8 cellular contexts compared by ENCODE assay signal in the genomic region with DNA sequence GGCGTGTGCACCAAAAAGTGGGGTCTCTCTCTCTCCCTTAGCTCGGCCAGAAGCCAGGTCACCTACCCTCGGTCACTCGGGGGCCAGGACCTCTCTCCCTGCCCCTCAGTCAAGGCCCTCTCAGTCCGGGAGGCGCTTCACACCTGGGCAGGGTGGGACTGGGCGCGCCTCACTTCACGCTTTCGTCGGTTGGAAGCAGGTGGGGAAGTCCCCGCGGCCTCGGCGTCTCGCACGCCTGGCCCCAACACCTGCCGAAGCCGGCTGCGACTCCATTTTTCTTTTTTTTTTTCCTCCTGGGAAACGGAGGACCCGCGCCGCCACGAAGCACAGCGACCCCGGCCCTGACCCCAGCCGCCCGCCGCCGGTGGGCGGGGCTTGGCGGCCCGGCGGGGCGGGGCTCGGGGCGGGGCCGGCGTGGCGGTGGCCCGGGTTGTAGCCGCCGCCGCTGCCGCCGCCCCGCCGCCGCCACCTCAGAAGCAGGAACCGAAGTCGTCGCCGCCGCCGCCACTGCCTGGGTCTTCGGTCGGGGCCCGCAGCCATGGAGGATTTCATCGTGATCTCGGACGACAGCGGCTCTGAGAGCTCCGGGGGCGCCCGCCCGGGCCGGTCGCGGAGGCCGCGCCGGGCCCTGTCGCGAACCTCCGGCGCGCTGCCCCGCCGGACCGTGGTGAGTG. TPM values are rescaled to one million over a fixed set of nuclear protein-coding genes. Genes with fewer than 3 reads are reported as not detected.
DNase-seq lines count a peak whose midpoint lies in the region; ATAC-seq, FAIRE-seq and TF ChIP-seq lines count a peak whose summit lies in the region.
"Not testable (repeated sequence)": the region's sequence is repeated elsewhere in the genome, so short reads cannot be mapped to it uniquely, and the experiment has no call there.

A gene (plus strand): TSS at position 454 of the 674 bp plus-strand sequence. CDS start 85 bp downstream, at position 539.

- peak within 1 kb of the TSS; percentile 72 to 96 (median 90) for H3K27ac Mint-ChIP-seq in CD4-positive, alpha-beta memory T cell
- not testable (repeated sequence) for H3K27ac Mint-ChIP-seq in mesothelial cell of epicardium

- not testable (repeated sequence) for H3K79me2 ChIP-seq in PC-3 (ENCODE audit: low read length); endothelial cell of umbilical vein (ENCODE audit: control insufficient read depth, insufficient read depth, low read length)

- peak within 1 kb of the TSS; percentile 15 for H3K27ac ChIP-seq in CD4-positive, alpha-beta memory T cell (ENCODE audit: low read depth, low read length)
- H3K27ac ChIP-seq in PC-3 (ENCODE audit: low read length); endothelial cell of umbilical vein (ENCODE audit: insufficient read depth, low read depth, low read length): not testable (repeated sequence)

- peaks cover 3 to 19% (median 6%) of the 10 kb centered on the region in 4 donors for H3K4me1 Mint-ChIP-seq in CD4-positive, alpha-beta memory T cell
- not testable (repeated sequence) for H3K4me1 Mint-ChIP-seq in mesothelial cell of epicardium

- peak within 1 kb of the TSS; percentile 66 for H3K4me2 ChIP-seq in PC-3 (ENCODE audit: low read length)
- H3K4me2 ChIP-seq in endothelial cell of umbilical vein (ENCODE audit: insufficient read depth, low read length), result not testable (repeated sequence)

- not testable (repeated sequence) for TF ChIP-seq CTCF in PC-3 (conservative IDR thresholded peaks at IDR 0.05; ENCODE audit: low read depth, low read length); endothelial cell of umbilical vein (IDR thresholded peaks at IDR 0.05; ENCODE audit: extremely low read depth in 1 of 2, insufficient read depth in 1 of 2, low read depth in 1 of 2, low read length in 2 of 2); mesothelial cell of epicardium (IDR thresholded peaks at IDR 0.05; ENCODE audit: unreplicated experiment)

- not testable (repeated sequence) for BruUV-seq in PC-3 (replicated peaks; lab: Mats Ljungman, UMichigan); endothelial cell of umbilical vein (replicated peaks; lab: Mats Ljungman, UMichigan)

- H3K4me1 ChIP-seq in CD4-positive, alpha-beta memory T cell (ENCODE audit: insufficient read depth, low read length); PC-3 (ENCODE audit: insufficient read depth, low read length); endothelial cell of umbilical vein (ENCODE audit: control insufficient read depth, extremely low read depth, insufficient read depth, low read length): not testable (repeated sequence)

- peak; percentile 72 for ATAC-seq in GM19452 (IDR thresholded peaks at IDR 0.05; ENCODE audit: unreplicated experiment)
- peak; percentile 46 for ATAC-seq in HG03139 (IDR thresholded peaks at IDR 0.05; ENCODE audit: unreplicated experiment)
- peak; percentile 63 for ATAC-seq in PC-3

- peak; percentile 57 to 75 (median 66) for DNase-seq in CD4-positive, alpha-beta memory T cell
- DNase-seq in PC-3, result peak; percentile 8
- peak; percentile 76 for DNase-seq in activated T-cell treated with anti-CD3 and anti-CD28 coated beads, Interleukin-2, amount 50 U/mL, for 1 hour
- not testable (repeated sequence) for DNase-seq in endothelial cell of umbilical vein (ENCODE audit: low read depth, low spot score)
- peak in 1 of 2 experiments; percentile 55 for DNase-seq in mesothelial cell of epicardium (ENCODE audit: low spot score in 2 of 2, unreplicated experiment in 2 of 2)
- DNase-seq in stimulated activated CD8-positive, alpha-beta memory T cell treated with anti-CD3 and anti-CD28 coated beads, Interleukin-12 subunit alpha, Interleukin-12 subunit beta, amount 100 ng/mL, for 1 hour (ENCODE audit: low read depth), result peak; percentile 30

- H3F3A ChIP-seq in PC-3 (ENCODE audit: low read length, unreplicated experiment), result not testable (repeated sequence)

- H3K9ac ChIP-seq in PC-3 (ENCODE audit: low read length); endothelial cell of umbilical vein (replicated peaks; ENCODE audit: extremely low read depth, insufficient read depth, low read length): not testable (repeated sequence)

- dilution Hi-C loops in endothelial cell of umbilical vein (cut with MboI; ENCODE audit: extremely low pct_ligation_motif_present, low sequenced_read_pairs), result not testable (repeated sequence)

- FAIRE-seq in endothelial cell of umbilical vein (lab: Jason Lieb, UNC), result not testable (repeated sequence)

- H3K9me3 ChIP-seq in CD4-positive, alpha-beta memory T cell (ENCODE audit: control insufficient read depth in 1 of 2, low read length in 2 of 2); PC-3 (ENCODE audit: low read length); endothelial cell of umbilical vein (replicated peaks; ENCODE audit: control insufficient read depth, insufficient read depth, low read length): not testable (repeated sequence)

- not testable (repeated sequence) for H3K9me2 ChIP-seq in PC-3 (replicated peaks; ENCODE audit: low read length)

- CTCF ChIA-PET in CD4-positive, alpha-beta memory T cell (lab: Charles Lee; ENCODE audit: partially characterized antibody); PC-3 (lab: Charles Lee); endothelial cell of umbilical vein (lab: Charles Lee): not testable (repeated sequence)

- H2AFZ ChIP-seq in PC-3 (ENCODE audit: low read length) (0 out of 2 replicates have a peak within 1 kb of the TSS, but pooled peaks have one; percentile 61), endothelial cell of umbilical vein (ENCODE audit: low read depth, low read length) (peak within 1 kb of the TSS; percentile 41)

- not testable (repeated sequence) for H3K36me3 Mint-ChIP-seq in CD4-positive, alpha-beta memory T cell; mesothelial cell of epicardium

- POLR2A ChIA-PET in CD4-positive, alpha-beta memory T cell (lab: Charles Lee; ENCODE audit: partially characterized antibody); PC-3 (lab: Charles Lee; ENCODE audit: unreplicated experiment); endothelial cell of umbilical vein (lab: Charles Lee): not testable (repeated sequence)

- H3K4me3 ChIP-seq in CD4-positive, alpha-beta memory T cell (ENCODE audit: low read length in 2 of 2), result not testable (repeated sequence)
- peak within 1 kb of the TSS; percentile 51; the same call in 1 of the 2 replicates for H3K4me3 ChIP-seq in PC-3 (ENCODE audit: low read length)
- peak within 1 kb of the TSS in 1 of 3 experiments; percentile 36 for H3K4me3 ChIP-seq in endothelial cell of umbilical vein (replicated peaks in 1 of 3; ENCODE audit: insufficient read depth in 1 of 3, low read depth in 1 of 3, low read length in 3 of 3)

- not testable (repeated sequence) for H3K27me3 Mint-ChIP-seq in CD4-positive, alpha-beta memory T cell; mesothelial cell of epicardium (ENCODE audit: low read depth)

- not testable (repeated sequence) for H4K20me1 ChIP-seq in PC-3 (ENCODE audit: low read length); endothelial cell of umbilical vein (replicated peaks; ENCODE audit: control insufficient read depth, extremely low read depth, insufficient read depth, low read length)

- H3K27me3 ChIP-seq in CD4-positive, alpha-beta memory T cell (ENCODE audit: insufficient read depth, low read length); PC-3 (ENCODE audit: low read length); endothelial cell of umbilical vein (ENCODE audit: control insufficient read depth in 2 of 2, insufficient read depth in 2 of 2, low read length in 2 of 2): not testable (repeated sequence)

- H3K36me3 ChIP-seq in CD4-positive, alpha-beta memory T cell (ENCODE audit: insufficient read depth, low read length); PC-3 (ENCODE audit: low read depth, low read length); endothelial cell of umbilical vein (ENCODE audit: control insufficient read depth in 2 of 2, extremely low read depth in 1 of 2, insufficient read depth in 2 of 2, low read length in 2 of 2): not testable (repeated sequence)

- TF ChIP-seq POLR2A in endothelial cell of umbilical vein (IDR thresholded peaks at IDR 0.05; ENCODE audit: low read depth, low read length), result not testable (repeated sequence)

- H3K9me3 Mint-ChIP-seq in CD4-positive, alpha-beta memory T cell; mesothelial cell of epicardium: not testable (repeated sequence)

- H3K9me1 ChIP-seq in endothelial cell of umbilical vein (replicated peaks; ENCODE audit: control insufficient read depth, extremely low read depth, insufficient read depth, low read length), result not testable (repeated sequence)

- H3K4me3 Mint-ChIP-seq in CD4-positive, alpha-beta memory T cell, result peak within 1 kb of the TSS; percentile 76 to 89 (median 81)
- H3K4me3 Mint-ChIP-seq in mesothelial cell of epicardium, result peak within 1 kb of the TSS; percentile 61

- intact Hi-C loops in CD4-positive, alpha-beta memory T cell (cut with micrococcal nuclease); PC-3 (cut with micrococcal nuclease): not testable (repeated sequence)
- intact Hi-C loops in endothelial cell of umbilical vein (cut with micrococcal nuclease), result loop anchor here (10.0 kb wide), 1 partner anchor 127 kb away; a partner anchor contains a TSS

RNA-seq across cellular contexts. Expression of the gene that starts here (rescaled TPM):
- 10 to 100 TPM; 25.3 to 27.3 TPM for total RNA-seq in CD4-positive, alpha-beta memory T cell
- polyA plus RNA-seq in CD4-positive, alpha-beta memory T cell, result 10 to 100 TPM in 1 of 2 donors, 1 to 10 TPM in 1; 3.1 to 17.8 TPM
- total RNA-seq in PC-3 (2014; rRNA removed) (7.5 and 15.4 TPM in 2 replicates), endothelial cell of umbilical vein (16.2 and 16.4 TPM in 2 replicates), mesothelial cell of epicardium (39.8 to 43.4 TPM (median 43.0 TPM) in 3 replicates)
- polyA plus RNA-seq in endothelial cell of umbilical vein, result 7.7 and 9.0 TPM in 2 replicates
- polyA plus RNA-seq in endothelial cell of umbilical vein (2011; cell fraction: cytosol; rRNA removed), result 10.4 TPM in 2 replicates
- polyA plus RNA-seq in endothelial cell of umbilical vein (2011; cell fraction: nucleus; rRNA removed), result 14.3 and 16.9 TPM in 2 replicates
- 8.9 and 10.4 TPM in 2 replicates for polyA plus RNA-seq in endothelial cell of umbilical vein (2012)
- polyA minus RNA-seq in endothelial cell of umbilical vein, result 9.3 and 19.1 TPM in 2 replicates
- 3.7 TPM for polyA minus RNA-seq in endothelial cell of umbilical vein (2011; cell fraction: cytosol; rRNA and poly(A)+ RNA removed)
- polyA minus RNA-seq in endothelial cell of umbilical vein (2011; cell fraction: nucleus; rRNA and poly(A)+ RNA removed), result 19.5 and 20.1 TPM in 2 replicates
